In the genomic region with DNA sequence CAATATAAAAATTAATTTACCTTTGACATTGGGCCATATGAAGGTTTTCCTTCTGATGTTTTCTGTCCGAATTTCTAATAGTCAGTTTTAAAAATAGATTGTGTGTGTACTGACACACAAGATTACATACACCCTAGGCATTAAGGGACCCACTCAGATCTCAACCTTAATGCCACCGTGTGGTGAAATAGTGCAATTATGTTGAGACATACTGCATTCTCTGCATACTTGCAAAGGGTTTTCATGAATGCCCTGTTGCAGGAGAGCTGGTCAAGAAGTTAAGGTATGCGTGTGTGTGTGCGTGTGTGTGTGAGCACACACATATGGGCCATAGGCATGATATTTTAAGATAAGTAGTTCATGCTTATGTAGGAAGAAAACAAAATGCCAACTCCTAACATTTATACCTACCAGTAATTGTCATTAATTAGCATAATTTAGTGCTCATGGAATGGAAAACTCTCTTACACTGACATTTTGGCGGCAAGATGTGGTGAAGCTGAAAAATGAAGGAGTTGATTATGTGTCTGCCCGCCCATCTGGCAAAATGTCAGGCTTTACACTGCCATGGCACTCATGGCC, we compare ENCODE assay signal across 8 cellular contexts. TPM values are rescaled to one million over a fixed set of nuclear protein-coding genes. Genes with fewer than 3 reads are reported as not detected.
DNase-seq lines count a peak whose midpoint lies in the region; ATAC-seq, FAIRE-seq and TF ChIP-seq lines count a peak whose summit lies in the region.

No MANE protein-coding gene starts in this region.

- TF ChIP-seq POLR2A in H54 (IDR thresholded peaks at IDR 0.05; ENCODE audit: low read depth, low read length), result no peak

- no peak overlapping the region for H3K27ac ChIP-seq in dorsolateral prefrontal cortex

- no peak overlapping the region for H3K27ac Mint-ChIP-seq in activated T-helper 1 cell treated with anti-CD3 and anti-CD28 coated beads, Interleukin-12 subunit alpha, Interleukin-12 subunit beta, Interleukin-2, Interleukin-4 antibody, amounts not matched to agents 30 ng/mL and 10 ng/mL and 1 ng/mL, durations not matched to agents 14 hours and 24 hours and 36 hours

- H3K4me3 ChIP-seq in dorsolateral prefrontal cortex (no peak overlapping the region), mucosa of descending colon (no peak overlapping the region)

- H3K36me3 ChIP-seq in mucosa of descending colon (ENCODE audit: low read depth), result no peaks in the 10 kb centered on the region

- H3K9me3 ChIP-seq in mucosa of descending colon, result no peaks in the 10 kb centered on the region

- H3K4me1 Mint-ChIP-seq in activated T-helper 1 cell treated with anti-CD3 and anti-CD28 coated beads, Interleukin-12 subunit alpha, Interleukin-12 subunit beta, Interleukin-2, Interleukin-4 antibody, amounts not matched to agents 30 ng/mL and 10 ng/mL and 1 ng/mL, durations not matched to agents 14 hours and 24 hours and 36 hours (ENCODE audit: low read depth), result no peaks in the 10 kb centered on the region

- peak; percentile 78 for ATAC-seq in mucosa of descending colon

- no peaks in the 10 kb centered on the region for H3K27me3 ChIP-seq in dorsolateral prefrontal cortex

- intact Hi-C loops in dorsolateral prefrontal cortex (cut with DNase I), result no loop called here
- intact Hi-C loops in mucosa of descending colon (cut with DNase I, micrococcal nuclease), result no loop called here
- intact Hi-C loops in activated T-helper 1 cell treated with anti-CD3 and anti-CD28 coated beads, Interleukin-12 subunit alpha, Interleukin-12 subunit beta, Interleukin-2, Interleukin-4 antibody, amounts not matched to agents 30 ng/mL and 10 ng/mL and 1 ng/mL, durations not matched to agents 14 hours and 24 hours and 36 hours (cut with micrococcal nuclease), result no loop called here

- H3K36me3 Mint-ChIP-seq in activated T-helper 1 cell treated with anti-CD3 and anti-CD28 coated beads, Interleukin-12 subunit alpha, Interleukin-12 subunit beta, Interleukin-2, Interleukin-4 antibody, amounts not matched to agents 30 ng/mL and 10 ng/mL and 1 ng/mL, durations not matched to agents 14 hours and 24 hours and 36 hours (ENCODE audit: low read depth), result no peaks in the 10 kb centered on the region

- no peak overlapping the region for H3K4me3 Mint-ChIP-seq in activated T-helper 1 cell treated with anti-CD3 and anti-CD28 coated beads, Interleukin-12 subunit alpha, Interleukin-12 subunit beta, Interleukin-2, Interleukin-4 antibody, amounts not matched to agents 30 ng/mL and 10 ng/mL and 1 ng/mL, durations not matched to agents 14 hours and 24 hours and 36 hours

- no peaks in the 10 kb centered on the region for H3K27me3 Mint-ChIP-seq in activated T-helper 1 cell treated with anti-CD3 and anti-CD28 coated beads, Interleukin-12 subunit alpha, Interleukin-12 subunit beta, Interleukin-2, Interleukin-4 antibody, amounts not matched to agents 30 ng/mL and 10 ng/mL and 1 ng/mL, durations not matched to agents 14 hours and 24 hours and 36 hours (ENCODE audit: insufficient read depth)

- H3K4me1 ChIP-seq in mucosa of descending colon (ENCODE audit: low read depth), result no peaks in the 10 kb centered on the region

- peak; percentile 97 for FAIRE-seq in H54 (lab: Jason Lieb, UNC)

- peak; percentile 35 for TF ChIP-seq CTCF in AG09319 (IDR thresholded peaks at IDR 0.05; ENCODE audit: low read depth, low read length)
- TF ChIP-seq CTCF in dorsolateral prefrontal cortex (IDR thresholded peaks at IDR 0.05 in 54 of 56, conservative IDR thresholded peaks at IDR 0.05 in 2 of 56; ENCODE audit: low read depth in 1 of 56, partially characterized antibody in 56 of 56), result peak in 40 of 56 donors; percentile 15 to 61 (median 34)
- TF ChIP-seq CTCF in mucosa of descending colon (IDR thresholded peaks at IDR 0.05), result no peak

- DNase-seq in AG09319 (ENCODE audit: extremely low read depth, low read depth), result peak; percentile 23
- peak; percentile 15 for DNase-seq in H54 (ENCODE audit: insufficient read length, low spot score)
- DNase-seq in NCI-H82 (lab: John Stamatoyannopoulos, UW), result peak; percentile 83
- DNase-seq in dorsolateral prefrontal cortex, result no peak
- DNase-seq in mucosa of descending colon, result peak in 1 of 3 donors; percentile 35
- DNase-seq in DMS153 (lab: John Stamatoyannopoulos, UW), result no peak
- DNase-seq in putamen (ENCODE audit: low spot score), result no peak
- no peak for DNase-seq in activated T-helper 1 cell treated with anti-CD3 and anti-CD28 coated beads, Interleukin-12 subunit alpha, Interleukin-12 subunit beta, Interleukin-2, Interleukin-4 antibody, amounts not matched to agents 30 ng/mL and 10 ng/mL and 1 ng/mL, durations not matched to agents 14 hours and 24 hours and 36 hours (ENCODE audit: low spot score)

- no peaks in the 10 kb centered on the region for H3K9me3 Mint-ChIP-seq in activated T-helper 1 cell treated with anti-CD3 and anti-CD28 coated beads, Interleukin-12 subunit alpha, Interleukin-12 subunit beta, Interleukin-2, Interleukin-4 antibody, amounts not matched to agents 30 ng/mL and 10 ng/mL and 1 ng/mL, durations not matched to agents 14 hours and 24 hours and 36 hours

RNA-seq across cellular contexts. Expression of a gene that starts 58.8 kb away (rescaled TPM):
- total RNA-seq in dorsolateral prefrontal cortex (1 to 10 TPM in 11 of 120 experiments, under 1 TPM in 101, not detected in 8; 0.08 to 2.5 (median 0.43) TPM), mucosa of descending colon (under 1 TPM; 0.23 to 0.43 (median 0.32) TPM)
- not detected in 2 replicates for total RNA-seq in activated T-helper 1 cell treated with anti-CD3 and anti-CD28 coated beads, Interleukin-12 subunit alpha, Interleukin-12 subunit beta, Interleukin-2, Interleukin-4 antibody, amounts not matched to agents 30 ng/mL and 10 ng/mL and 1 ng/mL, durations not matched to agents 14 hours and 24 hours and 36 hours

Comparison
In these comparisons a context has a peak if more than half of its experiments do, and no peak if none do; other contexts are left out.
1. DNase-seq: peak in AG09319 (single experiment), H54 (single experiment) and NCI-H82 (single experiment); none in dorsolateral prefrontal cortex (0 of 10), DMS153 (single experiment), putamen (single experiment) and activated T-helper 1 cell treated with anti-CD3 and anti-CD28 coated beads, Interleukin-12 subunit alpha, Interleukin-12 subunit beta, Interleukin-2, Interleukin-4 antibody, amounts not matched to agents 30 ng/mL and 10 ng/mL and 1 ng/mL, durations not matched to agents 14 hours and 24 hours and 36 hours (single experiment).